ENCODE assay signal across 10 cellular contexts in the genomic region with DNA sequence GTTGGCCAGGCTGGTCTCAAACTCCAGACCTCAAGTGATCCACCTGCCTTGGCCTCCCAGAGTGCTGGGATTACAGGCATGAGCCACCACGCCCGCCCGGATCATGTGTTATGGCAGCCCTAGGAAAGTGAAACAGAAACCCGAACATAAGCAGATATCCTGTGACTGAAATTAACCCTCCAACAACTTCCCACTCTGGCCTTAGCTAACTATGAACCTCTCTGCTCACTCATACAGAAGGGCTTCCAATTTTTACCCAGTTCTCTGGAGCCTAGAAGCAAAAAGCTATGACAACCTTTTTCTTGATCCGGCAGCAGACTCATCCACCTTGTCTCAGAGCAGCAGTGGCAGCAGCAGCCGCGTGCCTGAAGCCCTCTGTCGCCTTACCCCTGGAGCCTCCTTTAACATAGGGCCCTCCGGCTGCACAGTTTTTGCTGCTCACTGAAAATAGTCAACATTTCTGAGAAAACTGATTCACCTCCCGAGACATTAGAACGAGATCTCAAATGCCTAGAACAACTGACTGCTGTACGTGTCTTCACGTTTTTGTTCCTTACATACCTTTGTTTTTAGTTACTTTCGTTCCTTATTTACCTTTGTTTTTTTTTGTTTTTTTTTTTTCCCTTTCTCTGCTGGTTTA. TPM values are rescaled to one million over a fixed set of nuclear protein-coding genes. Genes with fewer than 3 reads are reported as not detected.
DNase-seq lines count a peak whose midpoint lies in the region; ATAC-seq and TF ChIP-seq lines count a peak whose summit lies in the region.
"Had no signal": no experiment of that assay in that cellular context is flagged by ENCODE, and none has a peak within 500 bp of the region (broad histone marks: within the 10 kb centered on the region; RNA-seq: fewer than 3 reads in every experiment).

No MANE protein-coding gene starts in this region.

- H3K27me3 ChIP-seq in heart right ventricle, result no peaks in the 10 kb centered on the region
- no peaks in the 10 kb centered on the region for H3K27me3 ChIP-seq in gastroesophageal sphincter
- H3K27me3 ChIP-seq: uterus had no signal

- intact Hi-C loops in heart right ventricle (cut with DNase I), result no loop called here

- POLR2A ChIA-PET in activated CD4-positive, alpha-beta T cell treated with anti-CD3 and anti-CD28 coated beads, Interleukin-2, amount 10 ng/mL, durations not matched to agents 7 days and 5 days (lab: Charles Lee), result no interaction called here

- no peak for TF ChIP-seq EP300 in gastroesophageal sphincter (IDR thresholded peaks at IDR 0.05)

- H3K27ac Mint-ChIP-seq in activated CD4-positive, alpha-beta T cell treated with anti-CD3 and anti-CD28 coated beads, Interleukin-2, amount 10 ng/mL, durations not matched to agents 7 days and 5 days, result peak overlapping the region; percentile 98
- peak overlapping the region; percentile 26 for H3K27ac Mint-ChIP-seq in stimulated activated effector memory CD8-positive, alpha-beta T cell treated with anti-CD3 and anti-CD28 coated beads, Interleukin-12 subunit alpha, Interleukin-12 subunit beta, amount 100 ng/mL, for 72 hours

- peaks cover 30% of the 10 kb centered on the region for H3K36me3 Mint-ChIP-seq in activated CD4-positive, alpha-beta T cell treated with anti-CD3 and anti-CD28 coated beads, Interleukin-2, amount 10 ng/mL, durations not matched to agents 7 days and 5 days (ENCODE audit: low read depth)
- no peaks in the 10 kb centered on the region for H3K36me3 Mint-ChIP-seq in stimulated activated effector memory CD8-positive, alpha-beta T cell treated with anti-CD3 and anti-CD28 coated beads, Interleukin-12 subunit alpha, Interleukin-12 subunit beta, amount 100 ng/mL, for 72 hours

- H3K36me3 ChIP-seq in heart right ventricle (peaks cover 0 to 7% (median 0%) of the 10 kb centered on the region in 9 donors), gastroesophageal sphincter (no peaks in the 10 kb centered on the region)
- H3K36me3 ChIP-seq: uterus had no signal

- CTCF ChIA-PET in activated CD4-positive, alpha-beta T cell treated with anti-CD3 and anti-CD28 coated beads, Interleukin-2, amount 10 ng/mL, durations not matched to agents 7 days and 5 days (lab: Charles Lee), result interaction anchor here (0.6 to 1.4 kb wide), 3 partner anchors 9 to 1196 kb away, joined by 3 to 5 read pairs (median 3); a partner anchor contains a TSS

- peaks cover 0 to 3% (median 0%) of the 10 kb centered on the region in 11 donors for H3K9me3 ChIP-seq in heart right ventricle
- H3K9me3 ChIP-seq in gastroesophageal sphincter, result no peaks in the 10 kb centered on the region
- H3K9me3 ChIP-seq: uterus had no signal

- no peak for TF ChIP-seq POLR2A in gastroesophageal sphincter (IDR thresholded peaks at IDR 0.05)

- peak; percentile 68 for DNase-seq in activated CD4-positive, alpha-beta T cell treated with anti-CD3 and anti-CD28 coated beads, Interleukin-2, amount 10 ng/mL, durations not matched to agents 7 days and 5 days
- DNase-seq in heart right ventricle (no peak), HuH-7 (ENCODE audit: low spot score) (no peak), NCI-H526 (lab: John Stamatoyannopoulos, UW) (no peak)
- no peak for DNase-seq in stimulated activated effector memory CD8-positive, alpha-beta T cell treated with anti-CD3 and anti-CD28 coated beads, Interleukin-12 subunit alpha, Interleukin-12 subunit beta, amount 100 ng/mL, for 72 hours (ENCODE audit: low spot score in 2 of 2)
- DNase-seq: NCI-H187 treated with DMSO at 0.1 percent for 48 hours, uterus had no signal

- H3K4me1 ChIP-seq in heart right ventricle (peaks cover 0 to 27% (median 0%) of the 10 kb centered on the region in 9 donors), gastroesophageal sphincter (no peaks in the 10 kb centered on the region)
- H3K4me1 ChIP-seq: uterus had no signal

- 79 to 83% methylated on average over 14 of the region's 14 CpGs for WGBS in heart right ventricle, 2 donors
- WGBS in gastroesophageal sphincter (ENCODE audit: low coverage in 1 of 2), 2 donors, result 68 to 90% methylated on average over 6 to 10 of the region's 14 CpGs

- H3K27me3 Mint-ChIP-seq in activated CD4-positive, alpha-beta T cell treated with anti-CD3 and anti-CD28 coated beads, Interleukin-2, amount 10 ng/mL, durations not matched to agents 7 days and 5 days, result no peaks in the 10 kb centered on the region

- TF ChIP-seq CTCF in heart right ventricle (IDR thresholded peaks at IDR 0.05) (no peak), gastroesophageal sphincter (IDR thresholded peaks at IDR 0.05) (no peak)

- H3K9me3 Mint-ChIP-seq in activated CD4-positive, alpha-beta T cell treated with anti-CD3 and anti-CD28 coated beads, Interleukin-2, amount 10 ng/mL, durations not matched to agents 7 days and 5 days, result peaks cover 6% of the 10 kb centered on the region
- H3K9me3 Mint-ChIP-seq in stimulated activated effector memory CD8-positive, alpha-beta T cell treated with anti-CD3 and anti-CD28 coated beads, Interleukin-12 subunit alpha, Interleukin-12 subunit beta, amount 100 ng/mL, for 72 hours, result no peaks in the 10 kb centered on the region

- peak overlapping the region; percentile 74 for H3K4me3 Mint-ChIP-seq in activated CD4-positive, alpha-beta T cell treated with anti-CD3 and anti-CD28 coated beads, Interleukin-2, amount 10 ng/mL, durations not matched to agents 7 days and 5 days
- H3K4me3 Mint-ChIP-seq in stimulated activated effector memory CD8-positive, alpha-beta T cell treated with anti-CD3 and anti-CD28 coated beads, Interleukin-12 subunit alpha, Interleukin-12 subunit beta, amount 100 ng/mL, for 72 hours, result peak overlapping the region; percentile 3

- ATAC-seq in HG02852 (IDR thresholded peaks at IDR 0.05; ENCODE audit: unreplicated experiment) (peak; percentile 77), heart right ventricle (peak in 5 of 8 donors; percentile 33 to 76 (median 52)), GM19455 (IDR thresholded peaks at IDR 0.05; ENCODE audit: unreplicated experiment) (no peak), gastroesophageal sphincter (no peak)
- peak; percentile 82 for ATAC-seq in stimulated activated effector memory CD8-positive, alpha-beta T cell treated with anti-CD3 and anti-CD28 coated beads, Interleukin-12 subunit alpha, Interleukin-12 subunit beta, amount 100 ng/mL, for 72 hours

- peaks cover 50% of the 10 kb centered on the region for H3K4me1 Mint-ChIP-seq in activated CD4-positive, alpha-beta T cell treated with anti-CD3 and anti-CD28 coated beads, Interleukin-2, amount 10 ng/mL, durations not matched to agents 7 days and 5 days
- peaks cover 26% of the 10 kb centered on the region for H3K4me1 Mint-ChIP-seq in stimulated activated effector memory CD8-positive, alpha-beta T cell treated with anti-CD3 and anti-CD28 coated beads, Interleukin-12 subunit alpha, Interleukin-12 subunit beta, amount 100 ng/mL, for 72 hours

- H3K27ac ChIP-seq in heart right ventricle (peak overlapping the region in 1 of 10 donors; percentile 75), gastroesophageal sphincter (no peak overlapping the region)
- H3K27ac ChIP-seq: uterus had no signal

- H3K4me3 ChIP-seq in heart right ventricle (no peak overlapping the region), gastroesophageal sphincter (no peak overlapping the region)
- H3K4me3 ChIP-seq: uterus had no signal

RNA-seq across cellular contexts. Expression of a gene that starts 9.3 kb away (rescaled TPM):
- total RNA-seq in activated CD4-positive, alpha-beta T cell treated with anti-CD3 and anti-CD28 coated beads, Interleukin-2, amount 10 ng/mL, durations not matched to agents 7 days and 5 days, result 10 to 100 TPM; 49.5 to 51.1 TPM
- total RNA-seq in heart right ventricle, result 10 to 100 TPM in 9 of 10 donors, 1 to 10 TPM in 1; 7.7 to 34.8 (median 17.6) TPM
- polyA plus RNA-seq in heart right ventricle, result 10 to 100 TPM; 15.7 to 61.2 TPM
- 100 to 1,000 TPM in 3 of 4 donors, 10 to 100 TPM in 1; 65.6 to 192 (median 138) TPM for total RNA-seq in gastroesophageal sphincter

RNA-seq across cellular contexts. Expression of a gene that starts 18.8 kb away (rescaled TPM):
- 10 to 100 TPM; 15.7 to 19.4 TPM for total RNA-seq in activated CD4-positive, alpha-beta T cell treated with anti-CD3 and anti-CD28 coated beads, Interleukin-2, amount 10 ng/mL, durations not matched to agents 7 days and 5 days
- 10 to 100 TPM in 7 of 10 donors, 1 to 10 TPM in 3; 7.8 to 13.1 (median 10.9) TPM for total RNA-seq in heart right ventricle
- polyA plus RNA-seq in heart right ventricle, result 10 to 100 TPM in 1 of 2 donors, 1 to 10 TPM in 1; 6.7 to 10.2 TPM
- 10 to 100 TPM; 11.2 to 34.2 (median 15.2) TPM for total RNA-seq in gastroesophageal sphincter

RNA-seq across cellular contexts. Expression of a gene that starts 55.7 kb away (rescaled TPM):
- total RNA-seq in activated CD4-positive, alpha-beta T cell treated with anti-CD3 and anti-CD28 coated beads, Interleukin-2, amount 10 ng/mL, durations not matched to agents 7 days and 5 days, result 10 to 100 TPM; 24.4 to 30.9 TPM
- total RNA-seq in heart right ventricle (1 to 10 TPM in 9 of 10 donors, under 1 TPM in 1; 0.99 to 5.8 (median 1.8) TPM), gastroesophageal sphincter (10 to 100 TPM in 3 of 4 donors, 1 to 10 TPM in 1; 9.6 to 20.9 (median 14.0) TPM)
- 10 to 100 TPM in 1 of 2 donors, 1 to 10 TPM in 1; 3.7 to 10.4 TPM for polyA plus RNA-seq in heart right ventricle

Comparison
In these comparisons a context has a peak if more than half of its experiments do, and no peak if none do; other contexts are left out.
1. ATAC-seq: peak in HG02852 (single experiment), heart right ventricle (5 of 8) and stimulated activated effector memory CD8-positive, alpha-beta T cell treated with anti-CD3 and anti-CD28 coated beads, Interleukin-12 subunit alpha, Interleukin-12 subunit beta, amount 100 ng/mL, for 72 hours (single experiment); none in GM19455 (single experiment) and gastroesophageal sphincter (single experiment).